14 cellular contexts compared by ENCODE assay signal in the genomic region with DNA sequence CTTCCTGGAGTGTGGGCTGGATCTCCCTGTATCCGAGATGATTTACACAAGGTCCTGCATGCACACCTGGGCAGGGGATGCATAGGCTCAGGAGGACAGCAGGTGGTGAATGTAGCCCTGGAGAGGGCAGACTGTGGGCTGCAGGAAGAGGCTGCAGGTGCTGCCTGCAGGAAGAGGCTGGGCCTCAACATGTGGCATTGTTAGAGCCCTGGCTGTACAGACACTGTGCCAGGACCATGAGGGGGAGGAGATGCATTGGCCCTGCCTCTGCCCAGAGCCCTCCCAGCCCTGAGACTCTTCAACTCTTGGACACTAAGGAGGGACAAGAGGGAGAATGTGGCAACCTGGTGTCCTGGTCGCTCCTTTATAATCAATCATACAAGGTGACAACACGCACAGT.
DNase-seq lines count a peak whose midpoint lies in the region; ATAC-seq and TF ChIP-seq lines count a peak whose summit lies in the region.
"Had no signal": no experiment of that assay in that cellular context is flagged by ENCODE, and none has a peak within 500 bp of the region (broad histone marks: within the 10 kb centered on the region; RNA-seq: fewer than 3 reads in every experiment).

No MANE protein-coding gene starts in this region.

- H3K36me3 Mint-ChIP-seq in activated naive CD4-positive, alpha-beta T cell treated with anti-CD3 and anti-CD28 coated beads, Interleukin-2, amount 50 U/mL, for 24 hours = no peaks in the 10 kb centered on the region
- no peaks in the 10 kb centered on the region for H3K36me3 Mint-ChIP-seq in activated naive CD8-positive, alpha-beta T cell treated with anti-CD3 and anti-CD28 coated beads, Interleukin-2, amount 10 ng/mL, durations not matched to agents 7 days and 5 days
- peaks cover 0 to 3% (median 0%) of the 10 kb centered on the region in 3 donors for H3K36me3 Mint-ChIP-seq in immature natural killer cell

- in situ Hi-C loops in KBM-7 (cut with MboI; ENCODE audit: low pct_unique_long_range_greater_than_20kb, low sequenced_read_pairs) = no loop called here

- intact Hi-C loops in body of pancreas (cut with DNase I) = no loop called here

- H3K27ac Mint-ChIP-seq in activated naive CD4-positive, alpha-beta T cell treated with anti-CD3 and anti-CD28 coated beads, Interleukin-2, amount 50 U/mL, for 24 hours = peak overlapping the region; percentile 53
- H3K27ac Mint-ChIP-seq in activated naive CD8-positive, alpha-beta T cell treated with anti-CD3 and anti-CD28 coated beads, Interleukin-2, amount 10 ng/mL, durations not matched to agents 7 days and 5 days = peak overlapping the region; percentile 76
- H3K27ac Mint-ChIP-seq in immature natural killer cell = peak overlapping the region in 1 of 6 donors; percentile 25
- H3K27ac Mint-ChIP-seq: activated B cell treated with CpG ODN at 0.5 μM for 24 hours had no signal

- peak overlapping the region; percentile 62 for H3K4me3 Mint-ChIP-seq in activated naive CD4-positive, alpha-beta T cell treated with anti-CD3 and anti-CD28 coated beads, Interleukin-2, amount 50 U/mL, for 24 hours
- no peak overlapping the region for H3K4me3 Mint-ChIP-seq in activated naive CD8-positive, alpha-beta T cell treated with anti-CD3 and anti-CD28 coated beads, Interleukin-2, amount 10 ng/mL, durations not matched to agents 7 days and 5 days
- no peak overlapping the region for H3K4me3 Mint-ChIP-seq in immature natural killer cell
- H3K4me3 Mint-ChIP-seq: activated B cell treated with CpG ODN at 0.5 μM for 24 hours had no signal

- no peak for TF ChIP-seq CTCF in body of pancreas (IDR thresholded peaks at IDR 0.05)

- H3K4me1 Mint-ChIP-seq in activated naive CD4-positive, alpha-beta T cell treated with anti-CD3 and anti-CD28 coated beads, Interleukin-2, amount 50 U/mL, for 24 hours = peaks cover 60% of the 10 kb centered on the region
- H3K4me1 Mint-ChIP-seq in activated naive CD8-positive, alpha-beta T cell treated with anti-CD3 and anti-CD28 coated beads, Interleukin-2, amount 10 ng/mL, durations not matched to agents 7 days and 5 days = peaks cover 29% of the 10 kb centered on the region
- peaks cover 11 to 12% of the 10 kb centered on the region in 2 donors for H3K4me1 Mint-ChIP-seq in immature natural killer cell

- no peaks in the 10 kb centered on the region for H3K9me3 Mint-ChIP-seq in activated naive CD4-positive, alpha-beta T cell treated with anti-CD3 and anti-CD28 coated beads, Interleukin-2, amount 50 U/mL, for 24 hours
- no peaks in the 10 kb centered on the region for H3K9me3 Mint-ChIP-seq in activated naive CD8-positive, alpha-beta T cell treated with anti-CD3 and anti-CD28 coated beads, Interleukin-2, amount 10 ng/mL, durations not matched to agents 7 days and 5 days
- peaks cover 0 to under 1% (median 0%) of the 10 kb centered on the region in 6 donors for H3K9me3 Mint-ChIP-seq in immature natural killer cell
- H3K9me3 Mint-ChIP-seq: activated B cell treated with CpG ODN at 0.5 μM for 24 hours had no signal

- 59 to 69% methylated on average over 3 of the region's 3 CpGs for WGBS in body of pancreas, 2 donors

- H3K9me3 ChIP-seq in body of pancreas = no peaks in the 10 kb centered on the region
- H3K9me3 ChIP-seq: heart right ventricle had no signal

- H3K27me3 ChIP-seq in body of pancreas = no peaks in the 10 kb centered on the region
- H3K27me3 ChIP-seq: heart right ventricle had no signal

- no peak for DNase-seq in activated naive CD4-positive, alpha-beta T cell treated with Interleukin-2 at 50 U/mL for 16 hours
- DNase-seq in NCI-H345 (lab: John Stamatoyannopoulos, UW) (peak; percentile 75), KBM-7 (no peak), immature natural killer cell (no peak), body of pancreas (no peak)
- DNase-seq in activated naive CD8-positive, alpha-beta T cell treated with anti-CD3 and anti-CD28 coated beads, Interleukin-2, amount 10 ng/mL, durations not matched to agents 7 days and 5 days = no peak
- DNase-seq: activated B cell treated with CpG ODN at 0.5 μM for 24 hours, activated gamma-delta T cell, cerebellar nuclear complex, H7, heart right ventricle had no signal

- no peak overlapping the region for H3K27ac ChIP-seq in body of pancreas
- H3K27ac ChIP-seq: heart right ventricle, SK-N-MC had no signal

- POLR2A ChIA-PET in activated naive CD8-positive, alpha-beta T cell treated with anti-CD3 and anti-CD28 coated beads, Interleukin-2, amount 10 ng/mL, durations not matched to agents 7 days and 5 days (lab: Charles Lee) = no interaction called here

- H3K36me3 ChIP-seq in body of pancreas (replicated peaks in 1 of 2; ENCODE audit: insufficient read depth in 1 of 2, low read depth in 2 of 2) = no peaks in the 10 kb centered on the region
- H3K36me3 ChIP-seq: heart right ventricle had no signal

- TF ChIP-seq POLR2A in body of pancreas (IDR thresholded peaks at IDR 0.05) = no peak

- no peak overlapping the region for H3K4me3 ChIP-seq in body of pancreas
- H3K4me3 ChIP-seq: heart right ventricle, SK-N-MC had no signal

- H3K27me3 Mint-ChIP-seq in activated naive CD4-positive, alpha-beta T cell treated with anti-CD3 and anti-CD28 coated beads, Interleukin-2, amount 50 U/mL, for 24 hours = no peaks in the 10 kb centered on the region
- H3K27me3 Mint-ChIP-seq in activated naive CD8-positive, alpha-beta T cell treated with anti-CD3 and anti-CD28 coated beads, Interleukin-2, amount 10 ng/mL, durations not matched to agents 7 days and 5 days = peaks cover under 1% of the 10 kb centered on the region
- peaks cover 0 to 8% (median 4%) of the 10 kb centered on the region in 3 donors for H3K27me3 Mint-ChIP-seq in immature natural killer cell (ENCODE audit: low read depth in 3 of 3)

- ATAC-seq in activated naive CD8-positive, alpha-beta T cell treated with anti-CD3 and anti-CD28 coated beads, Interleukin-2, amount 10 ng/mL, durations not matched to agents 7 days and 5 days (ENCODE audit: low read depth) = no peak
- ATAC-seq in HG03432 (IDR thresholded peaks at IDR 0.05; ENCODE audit: unreplicated experiment) (no peak), body of pancreas (no peak)
- ATAC-seq: heart right ventricle had no signal

- H3K4me1 ChIP-seq in body of pancreas = no peaks in the 10 kb centered on the region
